In genomic region chr6:21270501-21271290, GRCh38 we compare ENCODE assay signal across 23 cellular contexts.
A peak's percentile ranks its signal among the peaks of the same experiment; 100 is the strongest.
DNase-seq lines count a peak whose midpoint lies in the region; ATAC-seq, FAIRE-seq and TF ChIP-seq lines count a peak whose summit lies in the region.
"Had no signal": no experiment of that assay in that cellular context is flagged by ENCODE, and none has a peak within 500 bp of the region (broad histone marks: within the 10 kb centered on the region; RNA-seq: fewer than 3 reads in every experiment).

No MANE protein-coding gene starts in this region.

- no peaks in the 10 kb centered on the region for H3K4me1 ChIP-seq in IMR-90 (ENCODE audit: control insufficient read depth, insufficient read depth, low read length)
- no peaks in the 10 kb centered on the region for H3K4me1 ChIP-seq in H1 (replicated peaks in 1 of 4; ENCODE audit: control insufficient read depth in 3 of 4, insufficient read depth in 4 of 4, low read length in 3 of 4)
- no peaks in the 10 kb centered on the region for H3K4me1 ChIP-seq in mesenchymal stem cell (ENCODE audit: control insufficient read depth, insufficient read depth, low read depth, low read length)
- H3K4me1 ChIP-seq in uterus = no peaks in the 10 kb centered on the region
- H3K4me1 ChIP-seq: BLaER1, prostate gland had no signal

- H4K8ac ChIP-seq in IMR-90 (ENCODE audit: low read depth in 2 of 2, low read length in 2 of 2) (no peak overlapping the region), H1 (ENCODE audit: extremely low read depth, insufficient read depth, low read length) (peak overlapping the region; percentile 22; the same call in 1 of the 2 replicates), mesenchymal stem cell (ENCODE audit: low read length) (no peak overlapping the region)

- H2AFZ ChIP-seq in IMR-90 (replicated peaks; ENCODE audit: low read length, poor library complexity) (peak overlapping the region; percentile 46), H1 (ENCODE audit: low read length) (peak overlapping the region; percentile 77), mesenchymal stem cell (ENCODE audit: low read depth, low read length) (no peak overlapping the region)

- H3K79me2 ChIP-seq in H1 (ENCODE audit: control insufficient read depth in 1 of 2, insufficient read depth in 2 of 2, low read length in 2 of 2) = no peaks in the 10 kb centered on the region

- H3K27me3 Mint-ChIP-seq in progenitor cell of endocrine pancreas = no peaks in the 10 kb centered on the region
- H3K27me3 Mint-ChIP-seq: central memory CD8-positive, alpha-beta T cell; naive thymus-derived CD8-positive, alpha-beta T cell had no signal

- DNase-seq in IMR-90 (no peak), H1 (ENCODE audit: low read depth in 1 of 2, low spot score in 2 of 2) (no peak), mesenchymal stem cell (no peak), progenitor cell of endocrine pancreas (ENCODE audit: low spot score, unreplicated experiment) (no peak), uterus (no peak), NCI-H524 treated with DMSO at 0.1 percent for 48 hours (lab: John Stamatoyannopoulos, UW) (no peak)
- DNase-seq: activated CD4-positive, alpha-beta T cell treated with anti-CD3 and anti-CD28 coated beads, Interleukin-2, amount 50 U/mL, for 1 hour; aorta; dermis blood vessel endothelial cell; kidney glomerular epithelial cell; naive thymus-derived CD8-positive, alpha-beta T cell; NCI-H1092; NCI-H187; NCI-H69; RPMI8226 had no signal

- H2BK15ac ChIP-seq in IMR-90 (ENCODE audit: low read depth, low read length) (no peak overlapping the region), H1 (ENCODE audit: low read length) (no peak overlapping the region), mesenchymal stem cell (ENCODE audit: low read depth, poor library complexity, severe bottlenecking) (no peak overlapping the region)

- H3K9ac ChIP-seq in IMR-90 (ENCODE audit: low read depth, low read length) (no peak overlapping the region), H1 (replicated peaks in 1 of 4; ENCODE audit: extremely low read depth in 1 of 4, low read depth in 3 of 4, low read length in 3 of 4) (no peak overlapping the region), mesenchymal stem cell (ENCODE audit: low read length) (peak overlapping the region; percentile 22)
- H3K9ac ChIP-seq: BLaER1 had no signal

- H3K23ac ChIP-seq in IMR-90 (ENCODE audit: low read depth, low read length) (no peak overlapping the region), H1 (ENCODE audit: insufficient read length) (no peak overlapping the region), mesenchymal stem cell (ENCODE audit: low read length in 2 of 2) (no peak overlapping the region)

- TF ChIP-seq EP300 in H1 (IDR thresholded peaks at IDR 0.05; ENCODE audit: borderline replicate concordance in 1 of 2, low read depth in 2 of 2, low read length in 2 of 2) = no peak

- H3K4me2 ChIP-seq in IMR-90 (ENCODE audit: low read depth, low read length) (no peak overlapping the region), H1 (ENCODE audit: insufficient read depth in 1 of 2, low read depth in 2 of 2, low read length in 2 of 2) (no peak overlapping the region), mesenchymal stem cell (ENCODE audit: low read length, poor library complexity, severe bottlenecking) (no peak overlapping the region)
- H3K4me2 ChIP-seq: BLaER1 had no signal

- H3K27me3 ChIP-seq in IMR-90 (ENCODE audit: control insufficient read depth, insufficient read depth, low read length) = no peaks in the 10 kb centered on the region
- H3K27me3 ChIP-seq in H1 (replicated peaks in 1 of 4; ENCODE audit: control insufficient read depth in 3 of 4, extremely low read depth in 1 of 4, insufficient read depth in 3 of 4, low read length in 3 of 4) = no peaks in the 10 kb centered on the region
- H3K27me3 ChIP-seq in mesenchymal stem cell (ENCODE audit: control insufficient read depth in 1 of 2, insufficient read depth in 1 of 2, low read length in 2 of 2) = no peaks in the 10 kb centered on the region
- H3K27me3 ChIP-seq in uterus = no peaks in the 10 kb centered on the region
- H3K27me3 ChIP-seq: BLaER1 had no signal

- H3K18ac ChIP-seq in IMR-90 (ENCODE audit: low read depth, low read length) (no peak overlapping the region), H1 (ENCODE audit: extremely low read depth, low read length) (no peak overlapping the region), mesenchymal stem cell (ENCODE audit: low read depth in 1 of 2, low read length in 2 of 2) (no peak overlapping the region)

- no peak overlapping the region for H4K5ac ChIP-seq in IMR-90 (ENCODE audit: low read depth, low read length)
- no peak overlapping the region for H4K5ac ChIP-seq in H1 (ENCODE audit: insufficient read length, low read depth, low read length)

- intact Hi-C loops in IMR-90 (cut with micrococcal nuclease) (no loop called here), uterus (cut with DNase I; ENCODE audit: low total_unique reads) (no loop called here)

- no peak overlapping the region for H3K4ac ChIP-seq in IMR-90 (ENCODE audit: low read depth, low read length)
- no peak overlapping the region for H3K4ac ChIP-seq in H1 (replicated peaks; ENCODE audit: insufficient read length, low read depth, low read length)
- no peak overlapping the region for H3K4ac ChIP-seq in mesenchymal stem cell (ENCODE audit: low read depth in 1 of 2, low read length in 2 of 2)

- dilution Hi-C loops in IMR-90 (cut with HindIII; ENCODE audit: low sequenced_read_pairs, unreplicated experiment) = no loop called here

- TF ChIP-seq CTCF in IMR-90 (conservative IDR thresholded peaks at IDR 0.05; ENCODE audit: low read depth, low read length) (no peak), H1 (IDR thresholded peaks at IDR 0.05; ENCODE audit: control extremely low read depth in 1 of 3, insufficient read depth in 1 of 3, low read depth in 1 of 3, low read length in 3 of 3) (no peak), progenitor cell of endocrine pancreas (IDR thresholded peaks at IDR 0.05; ENCODE audit: unreplicated experiment) (no peak), uterus (IDR thresholded peaks at IDR 0.05) (no peak)

- H2BK120ac ChIP-seq in IMR-90 (ENCODE audit: low read depth, low read length) (no peak overlapping the region), H1 (replicated peaks; ENCODE audit: low read depth, low read length) (no peak overlapping the region), mesenchymal stem cell (ENCODE audit: low read depth, low read length) (no peak overlapping the region)

- H3K56ac ChIP-seq in IMR-90 (ENCODE audit: extremely low read depth, insufficient read depth, low read length) (no peak overlapping the region), H1 (replicated peaks; ENCODE audit: insufficient read length, low read depth, low read length) (no peak overlapping the region)

- no peak overlapping the region for H2BK5ac ChIP-seq in IMR-90 (ENCODE audit: low read depth, low read length, poor library complexity, severe bottlenecking)
- H2BK5ac ChIP-seq in H1 (ENCODE audit: low read depth, low read length) = no peak overlapping the region
- H2BK5ac ChIP-seq in mesenchymal stem cell (ENCODE audit: low read depth, low read length, poor library complexity, severe bottlenecking) = no peak overlapping the region

- POLR2A ChIA-PET in IMR-90 (lab: Charles Lee; ENCODE audit: unreplicated experiment) = no interaction called here
- POLR2A ChIA-PET in H1 (lab: Charles Lee; ENCODE audit: partially characterized antibody) = no interaction called here

- CTCF ChIA-PET in IMR-90 (lab: Yijun Ruan, JAX) (no interaction called here), H1 (lab: Charles Lee; ENCODE audit: partially characterized antibody) (interaction anchor here (0.6 to 2.1 kb wide), 5 partner anchors 10 to 183 kb away, joined by 3 to 4 read pairs (median 3); no protein-coding TSS in a partner anchor)

- no peak overlapping the region for H3K27ac ChIP-seq in IMR-90 (ENCODE audit: insufficient read depth, low read length)
- H3K27ac ChIP-seq in H1 (ENCODE audit: low read depth, low read length) = no peak overlapping the region
- no peak overlapping the region for H3K27ac ChIP-seq in mesenchymal stem cell (ENCODE audit: low read length, poor library complexity, severe bottlenecking)
- no peak overlapping the region for H3K27ac ChIP-seq in uterus
- H3K27ac ChIP-seq: BLaER1, prostate gland, VCaP had no signal

- H3K36me3 Mint-ChIP-seq in progenitor cell of endocrine pancreas (ENCODE audit: insufficient read depth) = peaks cover 3% of the 10 kb centered on the region
- H3K36me3 Mint-ChIP-seq: activated naive CD4-positive, alpha-beta T cell treated with anti-CD3 and anti-CD28 coated beads, Interleukin-2, amount 50 U/mL, for 72 hours; naive thymus-derived CD8-positive, alpha-beta T cell had no signal

- H4K91ac ChIP-seq in IMR-90 (ENCODE audit: insufficient read depth, low read depth, low read length) (no peak overlapping the region), H1 (replicated peaks; ENCODE audit: insufficient read length, low read length) (no peak overlapping the region), mesenchymal stem cell (ENCODE audit: low read length) (no peak overlapping the region)

- H3K9me3 ChIP-seq in IMR-90 (ENCODE audit: control insufficient read depth, insufficient read depth, low read length) (0 out of 2 replicates have a peak, but pooled peaks cover 2% of the 10 kb centered on the region), H1 (ENCODE audit: insufficient read depth in 2 of 2, low read depth in 1 of 2, low read length in 1 of 2) (no peaks in the 10 kb centered on the region), mesenchymal stem cell (ENCODE audit: control insufficient read depth, low read length) (peaks cover 12% of the 10 kb centered on the region), uterus (no peaks in the 10 kb centered on the region)
- H3K9me3 ChIP-seq: prostate gland had no signal

- no peaks in the 10 kb centered on the region for H3K23me2 ChIP-seq in H1 (ENCODE audit: low read depth, low read length)

- peaks cover 8% of the 10 kb centered on the region for H3K4me1 Mint-ChIP-seq in progenitor cell of endocrine pancreas (ENCODE audit: low read depth)
- H3K4me1 Mint-ChIP-seq: central memory CD8-positive, alpha-beta T cell; naive thymus-derived CD8-positive, alpha-beta T cell had no signal

- TF ChIP-seq POLR2A in IMR-90 (IDR thresholded peaks at IDR 0.05; ENCODE audit: low read depth, low read length) (no peak), H1 (IDR thresholded peaks at IDR 0.05; ENCODE audit: control extremely low read depth in 1 of 2, low read depth in 2 of 2, low read length in 2 of 2) (no peak), uterus (IDR thresholded peaks at IDR 0.05) (no peak)

- H3K27ac Mint-ChIP-seq in progenitor cell of endocrine pancreas = peak overlapping the region; percentile 74
- H3K27ac Mint-ChIP-seq: activated naive CD4-positive, alpha-beta T cell treated with anti-CD3 and anti-CD28 coated beads, Interleukin-2, amount 50 U/mL, for 72 hours; naive thymus-derived CD8-positive, alpha-beta T cell had no signal

- in situ Hi-C loops in IMR-90 (cut with MboI; ENCODE audit: low sequenced_read_pairs) = no loop called here

- no peak for FAIRE-seq in H1 (lab: Jason Lieb, UNC)
- FAIRE-seq: GM18507 had no signal

- H4K20me1 ChIP-seq in IMR-90 (ENCODE audit: insufficient read depth, low read length) = no peaks in the 10 kb centered on the region
- no peaks in the 10 kb centered on the region for H4K20me1 ChIP-seq in H1 (replicated peaks in 1 of 2; ENCODE audit: control insufficient read depth in 1 of 2, insufficient read depth in 2 of 2, low read length in 2 of 2)
- H4K20me1 ChIP-seq: BLaER1 had no signal

- H2BK12ac ChIP-seq in H1 (ENCODE audit: low read depth, low read length) (no peak overlapping the region), mesenchymal stem cell (ENCODE audit: low read length in 2 of 2) (no peak overlapping the region)

- H2AK9ac ChIP-seq in IMR-90 (replicated peaks; ENCODE audit: low read depth, low read length, poor library complexity) = no peak overlapping the region

- H3K4me3 Mint-ChIP-seq in progenitor cell of endocrine pancreas (ENCODE audit: low read depth) = no peak overlapping the region
- H3K4me3 Mint-ChIP-seq: central memory CD8-positive, alpha-beta T cell; naive thymus-derived CD8-positive, alpha-beta T cell had no signal

- H2AK5ac ChIP-seq in IMR-90 (ENCODE audit: low read depth, low read length) = no peak overlapping the region
- no peak overlapping the region for H2AK5ac ChIP-seq in H1 (ENCODE audit: low read depth, low read length)
- no peak overlapping the region for H2AK5ac ChIP-seq in mesenchymal stem cell (ENCODE audit: low read length, severe bottlenecking)

- H3K4me3 ChIP-seq in IMR-90 (ENCODE audit: insufficient read depth, low read depth, low read length) = no peak overlapping the region
- H3K4me3 ChIP-seq in H1 (ENCODE audit: extremely low read depth in 1 of 4, insufficient read depth in 2 of 4, low read depth in 3 of 4, low read length in 4 of 4) = no peak overlapping the region
- no peak overlapping the region for H3K4me3 ChIP-seq in mesenchymal stem cell (ENCODE audit: insufficient read depth in 1 of 2, low read depth in 1 of 2, low read length in 2 of 2)
- H3K4me3 ChIP-seq in uterus = no peak overlapping the region
- H3K4me3 ChIP-seq: BLaER1, prostate gland had no signal

- H2BK20ac ChIP-seq in IMR-90 (ENCODE audit: low read depth, low read length) = no peak overlapping the region
- H2BK20ac ChIP-seq in H1 (ENCODE audit: low read length) = no peak overlapping the region

- H3K9me3 Mint-ChIP-seq in progenitor cell of endocrine pancreas (ENCODE audit: low read depth) = peaks cover 10% of the 10 kb centered on the region
- H3K9me3 Mint-ChIP-seq: central memory CD8-positive, alpha-beta T cell had no signal

- H3K9me1 ChIP-seq in IMR-90 (ENCODE audit: insufficient read depth, low read length) = no peaks in the 10 kb centered on the region

- H3K36me3 ChIP-seq in IMR-90 (ENCODE audit: control insufficient read depth, insufficient read depth, low read length) (no peaks in the 10 kb centered on the region), H1 (ENCODE audit: control insufficient read depth in 2 of 4, insufficient read depth in 4 of 4, low read length in 3 of 4) (no peaks in the 10 kb centered on the region), mesenchymal stem cell (ENCODE audit: control insufficient read depth in 1 of 2, insufficient read depth in 2 of 2, low read depth in 1 of 2, low read length in 2 of 2) (no peaks in the 10 kb centered on the region), uterus (no peaks in the 10 kb centered on the region)
- H3K36me3 ChIP-seq: BLaER1, prostate gland had no signal

- H3K14ac ChIP-seq in IMR-90 (replicated peaks; ENCODE audit: low read depth, low read length) (no peak overlapping the region), H1 (ENCODE audit: insufficient read length) (no peak overlapping the region), mesenchymal stem cell (ENCODE audit: low read length in 2 of 2) (no peak overlapping the region)

- H3K79me1 ChIP-seq in IMR-90 (ENCODE audit: low read depth in 1 of 2, low read length in 2 of 2) = no peaks in the 10 kb centered on the region
- H3K79me1 ChIP-seq in H1 (ENCODE audit: low read depth, low read length) = no peaks in the 10 kb centered on the region
- no peaks in the 10 kb centered on the region for H3K79me1 ChIP-seq in mesenchymal stem cell (replicated peaks; ENCODE audit: low read length, poor library complexity, severe bottlenecking)

- TF ChIP-seq RAD21 in IMR-90 (IDR thresholded peaks at IDR 0.05; ENCODE audit: low read length) = no peak
- TF ChIP-seq RAD21 in H1 (IDR thresholded peaks at IDR 0.05 in 1 of 2, conservative IDR thresholded peaks at IDR 0.05 in 1 of 2; ENCODE audit: low read depth in 2 of 2, low read length in 2 of 2) = no peak

- ATAC-seq in IMR-90 (ENCODE audit: low read depth) = no peak
- ATAC-seq in GM21367 (IDR thresholded peaks at IDR 0.05; ENCODE audit: unreplicated experiment) = no peak
- no peak for ATAC-seq in HG02885 (IDR thresholded peaks at IDR 0.05; ENCODE audit: poor library complexity, unreplicated experiment)
- ATAC-seq: activated naive CD4-positive, alpha-beta T cell treated with anti-CD3 and anti-CD28 coated beads, Interleukin-2, amount 50 U/mL, for 72 hours; naive thymus-derived CD8-positive, alpha-beta T cell had no signal

- WGBS in IMR-90 (ENCODE audit: extremely low coverage in 2 of 2, insufficient read length in 1 of 2), 2 experiments = 91% methylated on average over 6 of the region's 16 CpGs; no CpG with 5 or more reads in 1 of the 2 experiments
- 81% methylated on average over 16 of the region's 16 CpGs; no CpG with 5 or more reads in 1 of the 2 experiments for WGBS in H1 (ENCODE audit: extremely low coverage in 1 of 2, insufficient coverage in 1 of 2, insufficient read length in 1 of 2, insufficient replicate concordance in 2 of 2, low coverage in 1 of 2, low lambda C conversion rate in 2 of 2, missing lambda C conversion rate in 1 of 2), 2 experiments
- 85% methylated on average over 15 of the region's 16 CpGs for WGBS in mesenchymal stem cell

- no TSS peak for BruUV-seq in IMR-90 (replicated peaks; lab: Mats Ljungman, UMichigan)
